Comparison of ENCODE assay signal across 1 cellular context in the genomic region with DNA sequence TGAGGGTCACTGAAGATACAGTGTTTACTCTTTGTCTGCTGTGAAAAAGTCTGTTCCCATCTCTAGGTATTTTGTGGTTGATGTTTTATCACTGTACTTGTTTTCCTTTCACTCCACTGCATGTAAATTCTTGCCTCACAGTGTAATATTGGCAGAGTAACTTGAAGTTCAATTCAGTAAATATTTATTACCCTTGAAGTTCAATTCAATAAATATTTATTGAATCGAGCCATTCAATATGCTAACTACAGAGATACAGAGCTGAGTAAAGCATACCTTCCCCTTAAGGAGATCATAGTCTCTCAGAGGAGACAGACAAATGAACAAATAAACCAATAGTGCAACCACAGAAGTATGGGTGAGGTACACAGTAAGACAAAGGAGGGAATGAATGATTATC.
TF ChIP-seq lines count a peak whose summit lies in the region.

No MANE protein-coding gene starts in this region.

TF ChIP-seq in HepG2, 621 proteins besides CTCF, POLR2A, EP300 and RAD21 (continues in another document):
- TF ChIP-seq FOXP1 (IDR thresholded peaks at IDR 0.05) (no peak), FOXP1 (CRISPR knock-in tag; IDR thresholded peaks at IDR 0.05) (peak; percentile 78), ZNF101 (CRISPR knock-in tag; IDR thresholded peaks at IDR 0.05; ENCODE audit: borderline replicate concordance, low read depth) (no peak), ZBTB20 (CRISPR knock-in tag; IDR thresholded peaks at IDR 0.05; ENCODE audit: borderline replicate concordance, low read depth) (no peak), WIZ (CRISPR knock-in tag; IDR thresholded peaks at IDR 0.05) (no peak), SIX4 (CRISPR knock-in tag; IDR thresholded peaks at IDR 0.05) (no peak), SIN3B (IDR thresholded peaks at IDR 0.05; ENCODE audit: low read length) (no peak), STAT6 (CRISPR knock-in tag; IDR thresholded peaks at IDR 0.05; ENCODE audit: borderline replicate concordance) (0 out of 2 replicates have a peak, but pooled peaks have one; percentile 15), GATAD1 (CRISPR knock-in tag; IDR thresholded peaks at IDR 0.05) (no peak), GTF3A (CRISPR knock-in tag; conservative IDR thresholded peaks at IDR 0.05) (no peak), ZNF724P (CRISPR knock-in tag; IDR thresholded peaks at IDR 0.05; ENCODE audit: borderline replicate concordance) (no peak), ZBED4 (CRISPR knock-in tag; IDR thresholded peaks at IDR 0.05; ENCODE audit: borderline replicate concordance) (no peak), BCL6 (CRISPR knock-in tag; IDR thresholded peaks at IDR 0.05) (peak; percentile 96), AKAP8 (CRISPR knock-in tag; IDR thresholded peaks at IDR 0.05) (no peak), ZNF326 (CRISPR knock-in tag; IDR thresholded peaks at IDR 0.05; ENCODE audit: borderline replicate concordance) (no peak), PAX8 (CRISPR knock-in tag; IDR thresholded peaks at IDR 0.05; ENCODE audit: borderline replicate concordance) (no peak), HNF4G (IDR thresholded peaks at IDR 0.05; ENCODE audit: borderline replicate concordance, low read depth, low read length) (no peak), HNF4G (CRISPR knock-in tag; IDR thresholded peaks at IDR 0.05; ENCODE audit: borderline replicate concordance, low read depth) (no peak), FIP1L1 (IDR thresholded peaks at IDR 0.05; ENCODE audit: borderline replicate concordance, insufficient read depth, low read depth, low read length) (no peak), ZNF362 (CRISPR knock-in tag; IDR thresholded peaks at IDR 0.05; ENCODE audit: borderline replicate concordance) (no peak), ATF4 (CRISPR knock-in tag; IDR thresholded peaks at IDR 0.05) (no peak), THAP7 (CRISPR knock-in tag; IDR thresholded peaks at IDR 0.05) (no peak), SRF (IDR thresholded peaks at IDR 0.05; ENCODE audit: low read depth, low read length) (no peak), ZNF816 (CRISPR knock-in tag; IDR thresholded peaks at IDR 0.05; ENCODE audit: borderline replicate concordance) (no peak), SAP130 (CRISPR knock-in tag; IDR thresholded peaks at IDR 0.05; ENCODE audit: low read depth) (peak; percentile 38; the same call in 1 of the 2 replicates), HCFC1 (IDR thresholded peaks at IDR 0.05; ENCODE audit: low read depth, low read length) (no peak), ZNF577 (CRISPR knock-in tag; IDR thresholded peaks at IDR 0.05; ENCODE audit: borderline replicate concordance, low read depth) (no peak), IRF2 (CRISPR knock-in tag; IDR thresholded peaks at IDR 0.05) (0 out of 2 replicates have a peak, but pooled peaks have one; percentile 24), HMGXB4 (CRISPR knock-in tag; IDR thresholded peaks at IDR 0.05; ENCODE audit: borderline replicate concordance in 1 of 2, low read depth in 1 of 2) (no peak), FOXK1 (CRISPR knock-in tag; IDR thresholded peaks at IDR 0.05; ENCODE audit: borderline replicate concordance, low read depth) (peak; percentile 62; the same call in 1 of the 2 replicates), ZNF589 (CRISPR knock-in tag; conservative IDR thresholded peaks at IDR 0.05) (no peak), ZNF672 (CRISPR knock-in tag; IDR thresholded peaks at IDR 0.05) (no peak)
- TF ChIP-seq, protein P1, sequence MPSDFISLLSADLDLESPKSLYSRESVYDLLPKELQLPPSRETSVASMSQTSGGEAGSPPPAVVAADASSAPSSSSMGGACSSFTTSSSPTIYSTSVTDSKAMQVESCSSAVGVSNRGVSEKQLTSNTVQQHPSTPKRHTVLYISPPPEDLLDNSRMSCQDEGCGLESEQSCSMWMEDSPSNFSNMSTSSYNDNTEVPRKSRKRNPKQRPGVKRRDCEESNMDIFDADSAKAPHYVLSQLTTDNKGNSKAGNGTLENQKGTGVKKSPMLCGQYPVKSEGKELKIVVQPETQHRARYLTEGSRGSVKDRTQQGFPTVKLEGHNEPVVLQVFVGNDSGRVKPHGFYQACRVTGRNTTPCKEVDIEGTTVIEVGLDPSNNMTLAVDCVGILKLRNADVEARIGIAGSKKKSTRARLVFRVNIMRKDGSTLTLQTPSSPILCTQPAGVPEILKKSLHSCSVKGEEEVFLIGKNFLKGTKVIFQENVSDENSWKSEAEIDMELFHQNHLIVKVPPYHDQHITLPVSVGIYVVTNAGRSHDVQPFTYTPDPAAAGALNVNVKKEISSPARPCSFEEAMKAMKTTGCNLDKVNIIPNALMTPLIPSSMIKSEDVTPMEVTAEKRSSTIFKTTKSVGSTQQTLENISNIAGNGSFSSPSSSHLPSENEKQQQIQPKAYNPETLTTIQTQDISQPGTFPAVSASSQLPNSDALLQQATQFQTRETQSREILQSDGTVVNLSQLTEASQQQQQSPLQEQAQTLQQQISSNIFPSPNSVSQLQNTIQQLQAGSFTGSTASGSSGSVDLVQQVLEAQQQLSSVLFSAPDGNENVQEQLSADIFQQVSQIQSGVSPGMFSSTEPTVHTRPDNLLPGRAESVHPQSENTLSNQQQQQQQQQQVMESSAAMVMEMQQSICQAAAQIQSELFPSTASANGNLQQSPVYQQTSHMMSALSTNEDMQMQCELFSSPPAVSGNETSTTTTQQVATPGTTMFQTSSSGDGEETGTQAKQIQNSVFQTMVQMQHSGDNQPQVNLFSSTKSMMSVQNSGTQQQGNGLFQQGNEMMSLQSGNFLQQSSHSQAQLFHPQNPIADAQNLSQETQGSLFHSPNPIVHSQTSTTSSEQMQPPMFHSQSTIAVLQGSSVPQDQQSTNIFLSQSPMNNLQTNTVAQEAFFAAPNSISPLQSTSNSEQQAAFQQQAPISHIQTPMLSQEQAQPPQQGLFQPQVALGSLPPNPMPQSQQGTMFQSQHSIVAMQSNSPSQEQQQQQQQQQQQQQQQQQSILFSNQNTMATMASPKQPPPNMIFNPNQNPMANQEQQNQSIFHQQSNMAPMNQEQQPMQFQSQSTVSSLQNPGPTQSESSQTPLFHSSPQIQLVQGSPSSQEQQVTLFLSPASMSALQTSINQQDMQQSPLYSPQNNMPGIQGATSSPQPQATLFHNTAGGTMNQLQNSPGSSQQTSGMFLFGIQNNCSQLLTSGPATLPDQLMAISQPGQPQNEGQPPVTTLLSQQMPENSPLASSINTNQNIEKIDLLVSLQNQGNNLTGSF (CRISPR knock-in tag; IDR thresholded peaks at IDR 0.05) = no peak
- TF ChIP-seq, protein P2, sequence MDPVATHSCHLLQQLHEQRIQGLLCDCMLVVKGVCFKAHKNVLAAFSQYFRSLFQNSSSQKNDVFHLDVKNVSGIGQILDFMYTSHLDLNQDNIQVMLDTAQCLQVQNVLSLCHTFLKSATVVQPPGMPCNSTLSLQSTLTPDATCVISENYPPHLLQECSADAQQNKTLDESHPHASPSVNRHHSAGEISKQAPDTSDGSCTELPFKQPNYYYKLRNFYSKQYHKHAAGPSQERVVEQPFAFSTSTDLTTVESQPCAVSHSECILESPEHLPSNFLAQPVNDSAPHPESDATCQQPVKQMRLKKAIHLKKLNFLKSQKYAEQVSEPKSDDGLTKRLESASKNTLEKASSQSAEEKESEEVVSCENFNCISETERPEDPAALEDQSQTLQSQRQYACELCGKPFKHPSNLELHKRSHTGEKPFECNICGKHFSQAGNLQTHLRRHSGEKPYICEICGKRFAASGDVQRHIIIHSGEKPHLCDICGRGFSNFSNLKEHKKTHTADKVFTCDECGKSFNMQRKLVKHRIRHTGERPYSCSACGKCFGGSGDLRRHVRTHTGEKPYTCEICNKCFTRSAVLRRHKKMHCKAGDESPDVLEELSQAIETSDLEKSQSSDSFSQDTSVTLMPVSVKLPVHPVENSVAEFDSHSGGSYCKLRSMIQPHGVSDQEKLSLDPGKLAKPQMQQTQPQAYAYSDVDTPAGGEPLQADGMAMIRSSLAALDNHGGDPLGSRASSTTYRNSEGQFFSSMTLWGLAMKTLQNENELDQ (CRISPR knock-in tag; IDR thresholded peaks at IDR 0.05; ENCODE audit: borderline replicate concordance) = no peak
